In genomic region chr6:64713175-64713574, GRCh38 we compare ENCODE assay signal across 29 cellular contexts.
"Had no signal": no experiment of that assay in that cellular context is flagged by ENCODE, and none has a peak within 500 bp of the region (broad histone marks: within the 10 kb centered on the region; RNA-seq: fewer than 3 reads in every experiment).

No MANE protein-coding gene starts in this region.

- H3K27ac ChIP-seq: ovary, parathyroid adenoma, psoas muscle, right lobe of liver, sigmoid colon, stomach, thoracic aorta, thyroid gland, tibial nerve, upper lobe of left lung, vagina had no signal

- H3K4me1 Mint-ChIP-seq: naive B cell; naive thymus-derived CD8-positive, alpha-beta T cell; nephron progenitor cell; stimulated activated effector memory CD8-positive, alpha-beta T cell treated with anti-CD3 and anti-CD28 coated beads, Interleukin-12 subunit alpha, Interleukin-12 subunit beta, amount 100 ng/mL, for 72 hours; stimulated activated naive B cell treated with anti-CD40 and anti-IgM and Interleukin-4, amounts not matched to agents 10 μg/mL and 1 μg/mL and 100 μg/mL, for 72 hours had no signal

- ATAC-seq: naive thymus-derived CD8-positive, alpha-beta T cell; natural killer cell treated with Interleukin-12 subunit alpha and Interleukin-12 subunit beta and Interleukin-15 and Interleukin-18, amount 100 ng/mL, for 72 hours; psoas muscle; right cardiac atrium; right lobe of liver; stimulated activated effector memory CD8-positive, alpha-beta T cell treated with anti-CD3 and anti-CD28 coated beads, Interleukin-12 subunit alpha, Interleukin-12 subunit beta, amount 100 ng/mL, for 72 hours; stimulated activated naive B cell treated with anti-CD40 and anti-IgM and Interleukin-4, amounts not matched to agents 10 μg/mL and 1 μg/mL and 100 μg/mL, for 72 hours had no signal

- H3K36me3 Mint-ChIP-seq: naive B cell; naive thymus-derived CD8-positive, alpha-beta T cell; natural killer cell treated with Interleukin-12 subunit alpha and Interleukin-12 subunit beta and Interleukin-15 and Interleukin-18, amount 100 ng/mL, for 72 hours; stimulated activated effector memory CD8-positive, alpha-beta T cell treated with anti-CD3 and anti-CD28 coated beads, Interleukin-12 subunit alpha, Interleukin-12 subunit beta, amount 100 ng/mL, for 72 hours; stimulated activated naive B cell treated with anti-CD40 and anti-IgM and Interleukin-4, amounts not matched to agents 10 μg/mL and 1 μg/mL and 100 μg/mL, for 72 hours had no signal

- DNase-seq: naive B cell; naive thymus-derived CD8-positive, alpha-beta T cell; nephron progenitor cell; occipital lobe; ovary; posterior cingulate gyrus; psoas muscle; right cardiac atrium; right lobe of liver; sigmoid colon; small intestine; stimulated activated CD4-positive, alpha-beta T cell treated with anti-CD3 and anti-CD28 coated beads, Interleukin-15, amount 100 ng/mL, for 24 hours; stimulated activated CD4-positive, alpha-beta T cell treated with anti-CD3 and anti-CD28 coated beads, Interleukin-2, amount 100 ng/mL, for 24 hours; stimulated activated CD4-positive, alpha-beta T cell treated with anti-CD3 and anti-CD28 coated beads, Interleukin-2, amount 100 ng/mL, for 48 hours; stimulated activated CD4-positive, alpha-beta T cell treated with anti-CD3 and anti-CD28 coated beads, Interleukin-4, amount 100 ng/mL, for 24 hours; stimulated activated naive B cell treated with anti-CD40 and anti-IgM and Interleukin-4, amounts not matched to agents 10 μg/mL and 1 μg/mL and 100 μg/mL, for 72 hours; stimulated activated naive CD4-positive, alpha-beta T cell treated with Interleukin-2 at 50 U/mL for 16 hours; stomach; thyroid gland; trophoblast cell; upper lobe of left lung had no signal

- H3K9me3 ChIP-seq: ovary, psoas muscle, right lobe of liver, sigmoid colon, stomach, thoracic aorta, thyroid gland, tibial nerve, upper lobe of left lung, vagina had no signal

- H3K27me3 ChIP-seq: ovary, right lobe of liver, sigmoid colon, stomach, thyroid gland, tibial nerve, upper lobe of left lung, vagina had no signal

- H3K4me3 ChIP-seq: ovary, psoas muscle, right lobe of liver, sigmoid colon, stomach, thoracic aorta, thyroid gland, tibial nerve, upper lobe of left lung, vagina had no signal

- H3K9ac ChIP-seq: parathyroid adenoma had no signal

- H2AFZ ChIP-seq: parathyroid adenoma had no signal

- H3K36me3 ChIP-seq: ovary, right lobe of liver, sigmoid colon, stomach, thoracic aorta, thyroid gland, tibial nerve, upper lobe of left lung, vagina had no signal

- H3K79me2 ChIP-seq: parathyroid adenoma had no signal

- H3K4me1 ChIP-seq: parathyroid adenoma, psoas muscle, right lobe of liver, sigmoid colon, stomach, thyroid gland, tibial nerve, upper lobe of left lung, vagina had no signal

- H3K27ac Mint-ChIP-seq: naive B cell; naive thymus-derived CD8-positive, alpha-beta T cell; natural killer cell treated with Interleukin-12 subunit alpha and Interleukin-12 subunit beta and Interleukin-15 and Interleukin-18, amount 100 ng/mL, for 72 hours; nephron progenitor cell; progenitor cell of endocrine pancreas; stimulated activated effector memory CD8-positive, alpha-beta T cell treated with anti-CD3 and anti-CD28 coated beads, Interleukin-12 subunit alpha, Interleukin-12 subunit beta, amount 100 ng/mL, for 72 hours; stimulated activated naive B cell treated with anti-CD40 and anti-IgM and Interleukin-4, amounts not matched to agents 10 μg/mL and 1 μg/mL and 100 μg/mL, for 72 hours; stimulated activated naive CD8-positive, alpha-beta T cell treated with anti-CD3 and anti-CD28 coated beads, Interleukin-15, Interleukin-2, amounts not matched to agents 100 ng/mL and 50 ng/mL, for 24 hours had no signal

- H3K4me3 Mint-ChIP-seq: naive B cell; naive thymus-derived CD8-positive, alpha-beta T cell; natural killer cell treated with Interleukin-12 subunit alpha and Interleukin-12 subunit beta and Interleukin-15 and Interleukin-18, amount 100 ng/mL, for 72 hours; nephron progenitor cell; stimulated activated effector memory CD8-positive, alpha-beta T cell treated with anti-CD3 and anti-CD28 coated beads, Interleukin-12 subunit alpha, Interleukin-12 subunit beta, amount 100 ng/mL, for 72 hours; stimulated activated naive B cell treated with anti-CD40 and anti-IgM and Interleukin-4, amounts not matched to agents 10 μg/mL and 1 μg/mL and 100 μg/mL, for 72 hours; stimulated activated naive CD8-positive, alpha-beta T cell treated with anti-CD3 and anti-CD28 coated beads, Interleukin-15, Interleukin-2, amounts not matched to agents 100 ng/mL and 50 ng/mL, for 24 hours had no signal

- H3K9me3 Mint-ChIP-seq: nephron progenitor cell had no signal

- H3K27me3 Mint-ChIP-seq: naive B cell; naive thymus-derived CD8-positive, alpha-beta T cell; natural killer cell treated with Interleukin-12 subunit alpha and Interleukin-12 subunit beta and Interleukin-15 and Interleukin-18, amount 100 ng/mL, for 72 hours; progenitor cell of endocrine pancreas; stimulated activated naive B cell treated with anti-CD40 and anti-IgM and Interleukin-4, amounts not matched to agents 10 μg/mL and 1 μg/mL and 100 μg/mL, for 72 hours; stimulated activated naive CD8-positive, alpha-beta T cell treated with anti-CD3 and anti-CD28 coated beads, Interleukin-15, Interleukin-2, amounts not matched to agents 100 ng/mL and 50 ng/mL, for 24 hours had no signal
